In the genomic region with DNA sequence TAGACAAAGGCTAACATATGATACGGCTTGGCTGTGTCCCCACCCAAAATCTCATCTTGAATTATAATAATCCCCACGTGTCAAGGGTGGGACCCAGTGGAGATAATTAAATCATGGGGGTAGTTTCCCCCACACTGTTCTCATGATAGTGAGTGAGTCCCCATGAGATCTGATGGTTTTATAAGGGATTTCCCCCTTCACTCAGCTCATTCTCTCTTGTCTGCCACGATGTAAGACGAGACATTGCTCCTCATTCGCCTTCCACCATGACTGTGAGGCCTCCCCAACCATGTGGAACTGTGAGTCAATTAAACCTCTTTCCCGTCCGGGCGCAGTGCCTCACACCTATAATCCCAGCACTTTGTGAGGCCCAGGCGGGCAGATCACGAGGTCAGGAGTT, we compare ENCODE assay signal across 25 cellular contexts.
"Had no signal": no experiment of that assay in that cellular context is flagged by ENCODE, and none has a peak within 500 bp of the region (broad histone marks: within the 10 kb centered on the region; RNA-seq: fewer than 3 reads in every experiment).

No MANE protein-coding gene starts in this region.

- H3K4me3 Mint-ChIP-seq: activated CD4-positive, alpha-beta memory T cell treated with anti-CD3 and anti-CD28 coated beads for 36 hours; activated CD4-positive, alpha-beta T cell treated with anti-CD3 and anti-CD28 coated beads, Interleukin-2, amount 10 ng/mL, durations not matched to agents 7 days and 5 days; activated T-cell treated with anti-CD3 and anti-CD28 coated beads, Interleukin-2, amount 50 U/mL, for 72 hours; T-cell had no signal

- FAIRE-seq: bronchial epithelial cell, K562, TTC549 had no signal

- H3K4me1 ChIP-seq: body of pancreas had no signal

- H3K9me3 Mint-ChIP-seq: activated CD4-positive, alpha-beta memory T cell treated with anti-CD3 and anti-CD28 coated beads for 36 hours; activated CD4-positive, alpha-beta T cell treated with anti-CD3 and anti-CD28 coated beads, Interleukin-2, amount 10 ng/mL, durations not matched to agents 7 days and 5 days; activated T-cell treated with anti-CD3 and anti-CD28 coated beads, Interleukin-2, amount 50 U/mL, for 72 hours; T-cell had no signal

- DNase-seq: activated CD4-positive, alpha-beta memory T cell treated with anti-CD3 and anti-CD28 coated beads for 36 hours; activated CD4-positive, alpha-beta T cell treated with anti-CD3 and anti-CD28 coated beads, Interleukin-2, amount 10 ng/mL, durations not matched to agents 7 days and 5 days; activated CD8-positive, alpha-beta memory T cell treated with anti-CD3 and anti-CD28 coated beads, Interleukin-2, amount 50 U/mL, for 4 hours; activated naive CD4-positive, alpha-beta T cell treated with anti-CD3 and anti-CD28 coated beads, Interleukin-2, amount 50 U/mL, for 16 hours; activated T-cell treated with anti-CD3 and anti-CD28 coated beads, Interleukin-2, amount 50 U/mL, for 72 hours; amniotic stem cell; body of pancreas; Karpas-422; MM.1S; NCI-H1105; NCI-H1436; NCI-H1694 treated with DMSO at 0.1 percent for 48 hours; NCI-H2029 treated with DMSO at 0.1 percent for 48 hours; NCI-H345; NCI-H510A; NCI-H526 treated with DMSO at 0.1 percent for 48 hours; NCI-H82; T-cell; T-helper 2 cell; T1000 had no signal

- H3K36me3 ChIP-seq: ascending aorta had no signal

- H3K4me1 Mint-ChIP-seq: activated CD4-positive, alpha-beta T cell treated with anti-CD3 and anti-CD28 coated beads, Interleukin-2, amount 10 ng/mL, durations not matched to agents 7 days and 5 days; T-cell had no signal

- H3K9me3 ChIP-seq: ascending aorta, body of pancreas had no signal

- H3K27ac ChIP-seq: body of pancreas had no signal

- H3K27me3 ChIP-seq: ascending aorta, body of pancreas had no signal

- ATAC-seq: activated T-cell treated with anti-CD3 and anti-CD28 coated beads, Interleukin-2, amount 50 U/mL, for 72 hours; body of pancreas; K562; T-cell had no signal

- H3K27me3 Mint-ChIP-seq: activated CD4-positive, alpha-beta memory T cell treated with anti-CD3 and anti-CD28 coated beads for 36 hours had no signal

- H3K4me3 ChIP-seq: ascending aorta, body of pancreas, K562, SK-N-MC had no signal

- H3K27ac Mint-ChIP-seq: activated CD4-positive, alpha-beta memory T cell treated with anti-CD3 and anti-CD28 coated beads for 36 hours; activated CD4-positive, alpha-beta T cell treated with anti-CD3 and anti-CD28 coated beads, Interleukin-2, amount 10 ng/mL, durations not matched to agents 7 days and 5 days; activated T-cell treated with anti-CD3 and anti-CD28 coated beads, Interleukin-2, amount 50 U/mL, for 72 hours; T-cell had no signal
